ENCODE assay signal across 16 cellular contexts in the genomic region with DNA sequence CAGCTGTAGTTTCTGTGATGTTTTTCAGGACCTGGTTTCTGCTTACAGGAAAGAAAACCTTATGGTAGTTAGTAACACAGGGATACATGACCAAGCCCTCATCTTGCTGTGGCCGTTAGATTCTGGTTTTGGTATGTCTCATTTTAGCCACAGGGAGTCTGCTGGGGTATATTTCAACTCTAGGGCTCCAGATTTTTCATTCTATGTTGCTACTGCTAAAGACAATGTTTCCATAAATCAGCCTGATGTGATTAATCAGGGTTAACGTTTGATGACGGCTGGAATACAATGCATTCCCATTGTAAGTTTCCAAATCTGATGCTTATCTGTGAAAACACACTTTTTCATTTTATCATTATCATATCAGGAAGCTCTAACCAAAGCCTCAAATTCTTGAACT. TPM values are rescaled to one million over a fixed set of nuclear protein-coding genes. Genes with fewer than 3 reads are reported as not detected.
A peak's percentile ranks its signal among the peaks of the same experiment; 100 is the strongest.
DNase-seq lines count a peak whose midpoint lies in the region; ATAC-seq and TF ChIP-seq lines count a peak whose summit lies in the region.
"Had no signal": no experiment of that assay in that cellular context is flagged by ENCODE, and none has a peak within 500 bp of the region (broad histone marks: within the 10 kb centered on the region; RNA-seq: fewer than 3 reads in every experiment).

No MANE protein-coding gene starts in this region.

- H3K14ac ChIP-seq in mesenchymal stem cell (ENCODE audit: low read length in 2 of 2) = no peak overlapping the region

- no peak overlapping the region for H2BK5ac ChIP-seq in mesenchymal stem cell (ENCODE audit: low read depth, low read length, poor library complexity, severe bottlenecking)

- peak overlapping the region; percentile 33 for H3K27ac Mint-ChIP-seq in activated CD8-positive, alpha-beta T cell treated with anti-CD3 and anti-CD28 coated beads, Interleukin-2, amount 10 ng/mL, durations not matched to agents 7 days and 5 days
- H3K27ac Mint-ChIP-seq: activated CD4-positive, alpha-beta T cell treated with anti-CD3 and anti-CD28 coated beads, Interleukin-2, amount 10 ng/mL, durations not matched to agents 7 days and 5 days; effector memory CD8-positive, alpha-beta T cell; naive thymus-derived CD8-positive, alpha-beta T cell had no signal

- H2AK5ac ChIP-seq in mesenchymal stem cell (ENCODE audit: low read length, severe bottlenecking) = no peak overlapping the region

- WGBS in mesenchymal stem cell = 93% methylated on average over 3 of the region's 3 CpGs
- WGBS in esophagus squamous epithelium, 2 donors = 53 to 55% methylated on average over 3 of the region's 3 CpGs

- CTCF ChIA-PET in activated CD8-positive, alpha-beta T cell treated with anti-CD3 and anti-CD28 coated beads, Interleukin-2, amount 10 ng/mL, durations not matched to agents 7 days and 5 days (lab: Charles Lee) = interaction anchor here (0.6 to 3.6 kb wide), 21 partner anchors 9 to 592 kb away, joined by 3 to 44 read pairs (median 6); a partner anchor contains a TSS

- H3K4me3 Mint-ChIP-seq in activated CD8-positive, alpha-beta T cell treated with anti-CD3 and anti-CD28 coated beads, Interleukin-2, amount 10 ng/mL, durations not matched to agents 7 days and 5 days = no peak overlapping the region
- H3K4me3 Mint-ChIP-seq: activated CD4-positive, alpha-beta T cell treated with anti-CD3 and anti-CD28 coated beads, Interleukin-2, amount 10 ng/mL, durations not matched to agents 7 days and 5 days; effector memory CD8-positive, alpha-beta T cell; naive thymus-derived CD8-positive, alpha-beta T cell had no signal

- H3K27ac ChIP-seq in mesenchymal stem cell (ENCODE audit: low read length, poor library complexity, severe bottlenecking) = no peak overlapping the region
- no peak overlapping the region for H3K27ac ChIP-seq in esophagus squamous epithelium
- H3K27ac ChIP-seq in left ventricle myocardium inferior (replicated peaks) = no peak overlapping the region
- H3K27ac ChIP-seq: hepatocyte, parathyroid adenoma, SK-N-MC, vagina had no signal

- peaks cover 4% of the 10 kb centered on the region for H3K9me3 Mint-ChIP-seq in activated CD8-positive, alpha-beta T cell treated with anti-CD3 and anti-CD28 coated beads, Interleukin-2, amount 10 ng/mL, durations not matched to agents 7 days and 5 days (ENCODE audit: insufficient read depth)
- H3K9me3 Mint-ChIP-seq: effector memory CD8-positive, alpha-beta T cell had no signal

- no peak overlapping the region for H3K4ac ChIP-seq in mesenchymal stem cell (ENCODE audit: low read depth in 1 of 2, low read length in 2 of 2)

- peak; percentile 58 for ATAC-seq in HG02852 (IDR thresholded peaks at IDR 0.05; ENCODE audit: unreplicated experiment)
- ATAC-seq in activated CD8-positive, alpha-beta T cell treated with anti-CD3 and anti-CD28 coated beads, Interleukin-2, amount 10 ng/mL, durations not matched to agents 7 days and 5 days = no peak
- ATAC-seq: effector memory CD8-positive, alpha-beta T cell had no signal

- H3K4me1 ChIP-seq in mesenchymal stem cell (ENCODE audit: control insufficient read depth, insufficient read depth, low read depth, low read length) (peaks cover 4% of the 10 kb centered on the region), esophagus squamous epithelium (peaks cover 0 to 15% (median 0%) of the 10 kb centered on the region in 3 donors), left ventricle myocardium inferior (peaks cover 21% of the 10 kb centered on the region)
- H3K4me1 ChIP-seq: parathyroid adenoma had no signal

- no peak overlapping the region for H2BK120ac ChIP-seq in mesenchymal stem cell (ENCODE audit: low read depth, low read length)

- H3K9me3 ChIP-seq in mesenchymal stem cell (ENCODE audit: control insufficient read depth, low read length) = no peaks in the 10 kb centered on the region
- no peaks in the 10 kb centered on the region for H3K9me3 ChIP-seq in esophagus squamous epithelium
- no peaks in the 10 kb centered on the region for H3K9me3 ChIP-seq in left ventricle myocardium inferior (replicated peaks)
- H3K9me3 ChIP-seq: vagina had no signal

- no peak overlapping the region for H4K8ac ChIP-seq in mesenchymal stem cell (ENCODE audit: low read length)

- DNase-seq in GM13977 (ENCODE audit: low spot score) = peak; percentile 62
- DNase-seq in activated CD8-positive, alpha-beta T cell treated with anti-CD3 and anti-CD28 coated beads, Interleukin-2, amount 10 ng/mL, durations not matched to agents 7 days and 5 days = no peak
- DNase-seq in mesenchymal stem cell = no peak
- DNase-seq in GOT3 (lab: John Stamatoyannopoulos, UW) = no peak
- DNase-seq in esophagus squamous epithelium (lab: John Stamatoyannopoulos, UW) = no peak
- no peak for DNase-seq in left ventricle myocardium inferior
- DNase-seq: central memory CD4-positive, alpha-beta T cell; effector memory CD8-positive, alpha-beta T cell; stimulated activated CD4-positive, alpha-beta T cell treated with anti-CD3 and anti-CD28 coated beads, Interleukin-2, amount 100 ng/mL, for 48 hours had no signal

- H3K27me3 Mint-ChIP-seq in activated CD8-positive, alpha-beta T cell treated with anti-CD3 and anti-CD28 coated beads, Interleukin-2, amount 10 ng/mL, durations not matched to agents 7 days and 5 days (ENCODE audit: low read depth) = no peaks in the 10 kb centered on the region
- H3K27me3 Mint-ChIP-seq: activated CD4-positive, alpha-beta T cell treated with anti-CD3 and anti-CD28 coated beads, Interleukin-2, amount 10 ng/mL, durations not matched to agents 7 days and 5 days; effector memory CD8-positive, alpha-beta T cell; naive thymus-derived CD8-positive, alpha-beta T cell had no signal

- no peak overlapping the region for H3K18ac ChIP-seq in mesenchymal stem cell (ENCODE audit: low read depth in 1 of 2, low read length in 2 of 2)

- H2BK15ac ChIP-seq in mesenchymal stem cell (ENCODE audit: low read depth, poor library complexity, severe bottlenecking) = no peak overlapping the region

- H4K91ac ChIP-seq in mesenchymal stem cell (ENCODE audit: low read length) = no peak overlapping the region

- H3K4me3 ChIP-seq in mesenchymal stem cell (ENCODE audit: insufficient read depth in 1 of 2, low read depth in 1 of 2, low read length in 2 of 2) (no peak overlapping the region), esophagus squamous epithelium (no peak overlapping the region), left ventricle myocardium inferior (no peak overlapping the region)
- H3K4me3 ChIP-seq: hepatocyte, SK-N-MC, vagina had no signal

- in situ Hi-C loops in GM13977 (cut with MboI; ENCODE audit: low pct_unique_long_range_greater_than_20kb, low sequenced_read_pairs, unreplicated experiment) = no loop called here

- H3K9ac ChIP-seq in mesenchymal stem cell (ENCODE audit: low read length) = peak overlapping the region; percentile 64
- H3K9ac ChIP-seq: parathyroid adenoma had no signal

- H3K4me1 Mint-ChIP-seq in activated CD8-positive, alpha-beta T cell treated with anti-CD3 and anti-CD28 coated beads, Interleukin-2, amount 10 ng/mL, durations not matched to agents 7 days and 5 days (ENCODE audit: low read depth) = peaks cover 43% of the 10 kb centered on the region

- H3K23ac ChIP-seq in mesenchymal stem cell (ENCODE audit: low read length in 2 of 2) = no peak overlapping the region

- H3K36me3 ChIP-seq in mesenchymal stem cell (ENCODE audit: control insufficient read depth in 1 of 2, insufficient read depth in 2 of 2, low read depth in 1 of 2, low read length in 2 of 2) (no peaks in the 10 kb centered on the region), esophagus squamous epithelium (no peaks in the 10 kb centered on the region), left ventricle myocardium inferior (no peaks in the 10 kb centered on the region)
- H3K36me3 ChIP-seq: vagina had no signal

- POLR2A ChIA-PET in activated CD8-positive, alpha-beta T cell treated with anti-CD3 and anti-CD28 coated beads, Interleukin-2, amount 10 ng/mL, durations not matched to agents 7 days and 5 days (lab: Charles Lee) = no interaction called here

- no peaks in the 10 kb centered on the region for H3K79me1 ChIP-seq in mesenchymal stem cell (replicated peaks; ENCODE audit: low read length, poor library complexity, severe bottlenecking)

- H3K27me3 ChIP-seq in mesenchymal stem cell (ENCODE audit: control insufficient read depth in 1 of 2, insufficient read depth in 1 of 2, low read length in 2 of 2) (no peaks in the 10 kb centered on the region), esophagus squamous epithelium (no peaks in the 10 kb centered on the region), left ventricle myocardium inferior (ENCODE audit: low read depth) (no peaks in the 10 kb centered on the region)
- H3K27me3 ChIP-seq: hepatocyte, vagina had no signal

- H2BK12ac ChIP-seq in mesenchymal stem cell (ENCODE audit: low read length in 2 of 2) = no peak overlapping the region

- TF ChIP-seq CTCF in GM13977 (IDR thresholded peaks at IDR 0.05; ENCODE audit: extremely low read depth, insufficient read depth, missing control alignments) = no peak
- no peak for TF ChIP-seq CTCF in esophagus squamous epithelium (IDR thresholded peaks at IDR 0.05)
- no peak for TF ChIP-seq CTCF in left ventricle myocardium inferior (IDR thresholded peaks at IDR 0.05; ENCODE audit: borderline replicate concordance)

- peaks cover 3% of the 10 kb centered on the region for H3K36me3 Mint-ChIP-seq in activated CD8-positive, alpha-beta T cell treated with anti-CD3 and anti-CD28 coated beads, Interleukin-2, amount 10 ng/mL, durations not matched to agents 7 days and 5 days (ENCODE audit: low read depth)
- H3K36me3 Mint-ChIP-seq: naive thymus-derived CD8-positive, alpha-beta T cell had no signal

- H3K4me2 ChIP-seq in mesenchymal stem cell (ENCODE audit: low read length, poor library complexity, severe bottlenecking) = no peak overlapping the region
- H3K4me2 ChIP-seq: hepatocyte had no signal

- intact Hi-C loops in esophagus squamous epithelium (cut with DNase I) (no loop called here), left ventricle myocardium inferior (cut with micrococcal nuclease) (no loop called here)

- H2AFZ ChIP-seq in mesenchymal stem cell (ENCODE audit: low read depth, low read length) = no peak overlapping the region
- H2AFZ ChIP-seq: hepatocyte had no signal

- TF ChIP-seq POLR2A in esophagus squamous epithelium (IDR thresholded peaks at IDR 0.05) = no peak

RNA-seq across cellular contexts. Expression of a gene that starts 48.2 kb away (rescaled TPM):
- 10 to 100 TPM; 11.4 to 13.5 TPM for total RNA-seq in activated CD8-positive, alpha-beta T cell treated with anti-CD3 and anti-CD28 coated beads, Interleukin-2, amount 10 ng/mL, durations not matched to agents 7 days and 5 days
- 110 TPM for polyA plus RNA-seq in mesenchymal stem cell (2013, experiment 1 of 2)
- polyA plus RNA-seq in mesenchymal stem cell (2013, experiment 2 of 2) = 108 TPM
- total RNA-seq in esophagus squamous epithelium = 10 to 100 TPM; 14.7 to 22.2 (median 16.7) TPM
- total RNA-seq in left ventricle myocardium inferior = 80.5 TPM
- total RNA-seq: naive thymus-derived CD8-positive, alpha-beta T cell had no signal
